In genomic region chr4:137819964-137820383, GRCh38 we compare ENCODE assay signal across 9 cellular contexts.
A peak's percentile ranks its signal among the peaks of the same experiment; 100 is the strongest.
DNase-seq lines count a peak whose midpoint lies in the region; ATAC-seq, FAIRE-seq and TF ChIP-seq lines count a peak whose summit lies in the region.
"Had no signal": no experiment of that assay in that cellular context is flagged by ENCODE, and none has a peak within 500 bp of the region (broad histone marks: within the 10 kb centered on the region; RNA-seq: fewer than 3 reads in every experiment).

No MANE protein-coding gene starts in this region.

- no peak for TF ChIP-seq POLR2A in lower leg skin (IDR thresholded peaks at IDR 0.05)

- no peaks in the 10 kb centered on the region for H3K36me3 ChIP-seq in BE2C

- DNase-seq in BE2C (peak; percentile 49), NCI-H446 (lab: John Stamatoyannopoulos, UW) (peak; percentile 36 to 65), cerebellar cortex (ENCODE audit: low spot score) (peak; percentile 69), neural crest cell (ENCODE audit: low read depth, low spot score) (no peak), lower leg skin (ENCODE audit: low spot score in 2 of 2) (no peak), frontal cortex (ENCODE audit: low spot score in 2 of 2) (no peak)

- no peaks in the 10 kb centered on the region for H3K27me3 Mint-ChIP-seq in neural crest cell (ENCODE audit: low read depth)

- H3K27me3 ChIP-seq in BE2C = no peaks in the 10 kb centered on the region

- no peaks in the 10 kb centered on the region for H3K4me1 ChIP-seq in BE2C

- no peak for FAIRE-seq in frontal cortex (lab: Jason Lieb, UNC)

- H3K36me3 Mint-ChIP-seq in neural crest cell (ENCODE audit: low read depth) = no peaks in the 10 kb centered on the region

- peaks cover 8% of the 10 kb centered on the region for H3K9me3 Mint-ChIP-seq in neural crest cell
- H3K9me3 Mint-ChIP-seq: T-helper 1 cell treated with Interleukin-12 subunit alpha and Interleukin-12 subunit beta and Interleukin-4 antibody, amounts not matched to agents 30 μg/mL and 1 μg/mL, for 36 hours had no signal

- no peaks in the 10 kb centered on the region for H3K4me1 Mint-ChIP-seq in neural crest cell

- no peak overlapping the region for H3K4me3 Mint-ChIP-seq in neural crest cell
- H3K4me3 Mint-ChIP-seq: T-helper 1 cell treated with Interleukin-12 subunit alpha and Interleukin-12 subunit beta and Interleukin-4 antibody, amounts not matched to agents 30 μg/mL and 1 μg/mL, for 36 hours had no signal

- intact Hi-C loops in lower leg skin (cut with DNase I; ENCODE audit: low total_unique reads) = no loop called here

- peak; percentile 92 for ATAC-seq in GM18519 (IDR thresholded peaks at IDR 0.05; ENCODE audit: low FRiP score, unreplicated experiment)
- peak; percentile 83 for ATAC-seq in HG02981 (IDR thresholded peaks at IDR 0.05; ENCODE audit: unreplicated experiment)

- WGBS in lower leg skin, 2 donors = 90 to 97% methylated on average over 1 of the region's 1 CpG

- H3K4me3 ChIP-seq in BE2C (ENCODE audit: low read depth, low read length) (no peak overlapping the region), lower leg skin (ENCODE audit: low read depth, poor library complexity, severe bottlenecking) (no peak overlapping the region)

- peak; percentile 86 for TF ChIP-seq CTCF in BE2C (IDR thresholded peaks at IDR 0.05; ENCODE audit: low read depth, low read length)
- TF ChIP-seq CTCF in neural crest cell (conservative IDR thresholded peaks at IDR 0.05) = peak; percentile 67
- TF ChIP-seq CTCF in lower leg skin (IDR thresholded peaks at IDR 0.05) = no peak

- H3K9me3 ChIP-seq in BE2C = no peaks in the 10 kb centered on the region

- no peak overlapping the region for H3K27ac Mint-ChIP-seq in neural crest cell (ENCODE audit: unreplicated experiment)
- H3K27ac Mint-ChIP-seq: T-helper 1 cell treated with Interleukin-12 subunit alpha and Interleukin-12 subunit beta and Interleukin-4 antibody, amounts not matched to agents 30 μg/mL and 1 μg/mL, for 36 hours had no signal

Comparison
In these comparisons a context has a peak if more than half of its experiments do, and no peak if none do; other contexts are left out.
1. DNase-seq: peak in BE2C (single experiment), NCI-H446 (2 of 2) and cerebellar cortex (single experiment); none in neural crest cell (single experiment), lower leg skin (0 of 2) and frontal cortex (0 of 2).
2. CTCF ChIP-seq: peak in BE2C (single experiment) and neural crest cell (single experiment); none in lower leg skin (0 of 3).